ENCODE assay signal across 1 cellular context in genomic region chr9:96022445-96023031, GRCh38.
TF ChIP-seq lines count a peak whose summit lies in the region.

No MANE protein-coding gene starts in this region.

TF ChIP-seq in SK-N-SH treated with all-trans-retinoic acid at 6 μM for 48 hours, 23 proteins besides CTCF, POLR2A, EP300 and RAD21 (continued from another document):
- TF ChIP-seq, protein P1, sequence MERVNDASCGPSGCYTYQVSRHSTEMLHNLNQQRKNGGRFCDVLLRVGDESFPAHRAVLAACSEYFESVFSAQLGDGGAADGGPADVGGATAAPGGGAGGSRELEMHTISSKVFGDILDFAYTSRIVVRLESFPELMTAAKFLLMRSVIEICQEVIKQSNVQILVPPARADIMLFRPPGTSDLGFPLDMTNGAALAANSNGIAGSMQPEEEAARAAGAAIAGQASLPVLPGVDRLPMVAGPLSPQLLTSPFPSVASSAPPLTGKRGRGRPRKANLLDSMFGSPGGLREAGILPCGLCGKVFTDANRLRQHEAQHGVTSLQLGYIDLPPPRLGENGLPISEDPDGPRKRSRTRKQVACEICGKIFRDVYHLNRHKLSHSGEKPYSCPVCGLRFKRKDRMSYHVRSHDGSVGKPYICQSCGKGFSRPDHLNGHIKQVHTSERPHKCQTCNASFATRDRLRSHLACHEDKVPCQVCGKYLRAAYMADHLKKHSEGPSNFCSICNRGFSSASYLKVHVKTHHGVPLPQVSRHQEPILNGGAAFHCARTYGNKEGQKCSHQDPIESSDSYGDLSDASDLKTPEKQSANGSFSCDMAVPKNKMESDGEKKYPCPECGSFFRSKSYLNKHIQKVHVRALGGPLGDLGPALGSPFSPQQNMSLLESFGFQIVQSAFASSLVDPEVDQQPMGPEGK (CRISPR knock-in tag; IDR thresholded peaks at IDR 0.05; ENCODE audit: borderline replicate concordance), result no peak
- no peak for TF ChIP-seq ARNTL (CRISPR knock-in tag; IDR thresholded peaks at IDR 0.05; ENCODE audit: borderline replicate concordance, low read depth)
